In genomic region chr15:67070150-67070549, GRCh38 we compare ENCODE assay signal across 1 cellular context.
TF ChIP-seq lines count a peak whose summit lies in the region.

No MANE protein-coding gene starts in this region.

TF ChIP-seq in IMR-90, 13 proteins besides CTCF, POLR2A, EP300 and RAD21:
- TF ChIP-seq RFX5 (IDR thresholded peaks at IDR 0.05; ENCODE audit: low read depth, low read length) (no peak), CEBPB (IDR thresholded peaks at IDR 0.05; ENCODE audit: low read depth, low read length) (no peak), FOS (IDR thresholded peaks at IDR 0.05; ENCODE audit: low read depth, low read length) (no peak), CHD1 (IDR thresholded peaks at IDR 0.05; ENCODE audit: low read depth, low read length) (no peak; the same call in 1 of the 2 replicates), MAZ (IDR thresholded peaks at IDR 0.05; ENCODE audit: borderline replicate concordance, low read depth, low read length) (no peak), NFE2L2 (IDR thresholded peaks at IDR 0.05; ENCODE audit: low read depth, low read length) (no peak)
- TF ChIP-seq, protein P1, sequence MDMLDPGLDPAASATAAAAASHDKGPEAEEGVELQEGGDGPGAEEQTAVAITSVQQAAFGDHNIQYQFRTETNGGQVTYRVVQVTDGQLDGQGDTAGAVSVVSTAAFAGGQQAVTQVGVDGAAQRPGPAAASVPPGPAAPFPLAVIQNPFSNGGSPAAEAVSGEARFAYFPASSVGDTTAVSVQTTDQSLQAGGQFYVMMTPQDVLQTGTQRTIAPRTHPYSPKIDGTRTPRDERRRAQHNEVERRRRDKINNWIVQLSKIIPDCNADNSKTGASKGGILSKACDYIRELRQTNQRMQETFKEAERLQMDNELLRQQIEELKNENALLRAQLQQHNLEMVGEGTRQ (IDR thresholded peaks at IDR 0.05; ENCODE audit: low read depth, low read length), result no peak
